1 cellular context compared by ENCODE assay signal in genomic region chr2:29191817-29192216, GRCh38.
TF ChIP-seq lines count a peak whose summit lies in the region.

No MANE protein-coding gene starts in this region.

TF ChIP-seq in neural cell, 6 proteins besides CTCF, POLR2A, EP300 and RAD21:
- TF ChIP-seq REST (IDR thresholded peaks at IDR 0.05; ENCODE audit: borderline replicate concordance) (peak; percentile 99), POLR2AphosphoS5 (IDR thresholded peaks at IDR 0.05) (peak; percentile 72), SMC3 (conservative IDR thresholded peaks at IDR 0.05; ENCODE audit: poor library complexity) (no peak)
TF ChIP-seq in neural cell: peak in this region for 2.
